20 cellular contexts compared by ENCODE assay signal in genomic region chr18:50749421-50749820, GRCh38.
"Had no signal": no experiment of that assay in that cellular context is flagged by ENCODE, and none has a peak within 500 bp of the region (broad histone marks: within the 10 kb centered on the region; RNA-seq: fewer than 3 reads in every experiment).

No MANE protein-coding gene starts in this region.

- H3K4me3 Mint-ChIP-seq: activated naive CD4-positive, alpha-beta T cell treated with anti-CD3 and anti-CD28 coated beads for 36 hours; activated T-cell treated with anti-CD3 and anti-CD28 coated beads, Interleukin-2, amount 50 U/mL, for 72 hours; naive thymus-derived CD8-positive, alpha-beta T cell; stimulated activated effector memory CD8-positive, alpha-beta T cell treated with anti-CD3 and anti-CD28 coated beads, Interleukin-12 subunit alpha, Interleukin-12 subunit beta, amount 100 ng/mL, for 72 hours; stimulated activated naive CD8-positive, alpha-beta T cell treated with anti-CD3 and anti-CD28 coated beads, Interleukin-15, amount 100 ng/mL, for 72 hours had no signal

- H3K9me3 ChIP-seq: lower lobe of right lung, uterus had no signal

- H3K27ac ChIP-seq: lower lobe of right lung, tibial nerve, uterus had no signal

- H3K36me3 Mint-ChIP-seq: naive thymus-derived CD8-positive, alpha-beta T cell; stimulated activated effector memory CD8-positive, alpha-beta T cell treated with anti-CD3 and anti-CD28 coated beads, Interleukin-12 subunit alpha, Interleukin-12 subunit beta, amount 100 ng/mL, for 72 hours had no signal

- H3K36me3 ChIP-seq: lower lobe of right lung, tibial nerve, uterus had no signal

- H3K27ac Mint-ChIP-seq: activated naive CD4-positive, alpha-beta T cell treated with anti-CD3 and anti-CD28 coated beads for 36 hours; activated T-cell treated with anti-CD3 and anti-CD28 coated beads, Interleukin-2, amount 50 U/mL, for 72 hours; naive thymus-derived CD8-positive, alpha-beta T cell; stimulated activated effector memory CD8-positive, alpha-beta T cell treated with anti-CD3 and anti-CD28 coated beads, Interleukin-12 subunit alpha, Interleukin-12 subunit beta, amount 100 ng/mL, for 72 hours; stimulated activated naive CD8-positive, alpha-beta T cell treated with anti-CD3 and anti-CD28 coated beads, Interleukin-15, amount 100 ng/mL, for 72 hours had no signal

- H3K4me1 ChIP-seq: lower lobe of right lung, tibial nerve, uterus had no signal

- H3K4me3 ChIP-seq: lower lobe of right lung, tibial nerve, uterus had no signal

- ATAC-seq: activated T-cell treated with anti-CD3 and anti-CD28 coated beads, Interleukin-2, amount 50 U/mL, for 72 hours; left lobe of liver; lower lobe of right lung; naive thymus-derived CD8-positive, alpha-beta T cell; sciatic nerve; stimulated activated effector memory CD8-positive, alpha-beta T cell treated with anti-CD3 and anti-CD28 coated beads, Interleukin-12 subunit alpha, Interleukin-12 subunit beta, amount 100 ng/mL, for 72 hours; stimulated activated naive CD8-positive, alpha-beta T cell treated with anti-CD3 and anti-CD28 coated beads, Interleukin-15, amount 100 ng/mL, for 72 hours had no signal

- H3K4me1 Mint-ChIP-seq: naive thymus-derived CD8-positive, alpha-beta T cell; stimulated activated effector memory CD8-positive, alpha-beta T cell treated with anti-CD3 and anti-CD28 coated beads, Interleukin-12 subunit alpha, Interleukin-12 subunit beta, amount 100 ng/mL, for 72 hours; stimulated activated naive CD8-positive, alpha-beta T cell treated with anti-CD3 and anti-CD28 coated beads, Interleukin-15, amount 100 ng/mL, for 72 hours had no signal

- DNase-seq: activated CD4-positive, alpha-beta T cell treated with anti-CD3 and anti-CD28 coated beads for 1 hour; activated effector memory CD4-positive, alpha-beta T cell treated with Interleukin-2 at 50 U/mL for 16 hours; activated naive CD4-positive, alpha-beta T cell treated with anti-CD3 and anti-CD28 coated beads for 36 hours; activated T-cell treated with anti-CD3 and anti-CD28 coated beads, Interleukin-2, amount 50 U/mL, for 72 hours; amygdala; cortex of kidney; kidney; lower lobe of right lung; naive thymus-derived CD8-positive, alpha-beta T cell; nucleus accumbens; posterior cingulate gyrus; small intestine; stimulated activated CD4-positive, alpha-beta T cell treated with anti-CD3 and anti-CD28 coated beads, Interleukin-2, amount 100 ng/mL, for 24 hours; stimulated activated naive CD8-positive, alpha-beta T cell treated with anti-CD3 and anti-CD28 coated beads, Interleukin-15, amount 100 ng/mL, for 72 hours; T-helper 1 cell; uterus had no signal

- H3K9me3 Mint-ChIP-seq: activated naive CD4-positive, alpha-beta T cell treated with anti-CD3 and anti-CD28 coated beads for 36 hours; activated T-cell treated with anti-CD3 and anti-CD28 coated beads, Interleukin-2, amount 50 U/mL, for 72 hours; stimulated activated effector memory CD8-positive, alpha-beta T cell treated with anti-CD3 and anti-CD28 coated beads, Interleukin-12 subunit alpha, Interleukin-12 subunit beta, amount 100 ng/mL, for 72 hours; stimulated activated naive CD8-positive, alpha-beta T cell treated with anti-CD3 and anti-CD28 coated beads, Interleukin-15, amount 100 ng/mL, for 72 hours had no signal

- H3K27me3 ChIP-seq: tibial nerve, uterus had no signal
